In genomic region chr3:147421184-147421912, GRCh38 we compare ENCODE assay signal across 13 cellular contexts. TPM values are rescaled to one million over a fixed set of nuclear protein-coding genes. Genes with fewer than 3 reads are reported as not detected.
DNase-seq lines count a peak whose midpoint lies in the region; ATAC-seq and TF ChIP-seq lines count a peak whose summit lies in the region.
"Had no signal": no experiment of that assay in that cellular context is flagged by ENCODE, and none has a peak within 500 bp of the region (broad histone marks: within the 10 kb centered on the region; RNA-seq: fewer than 3 reads in every experiment).

No MANE protein-coding gene starts in this region.

- H3K9ac ChIP-seq in HUES48 (ENCODE audit: low read depth, low read length) (no peak overlapping the region), skeletal muscle satellite cell (ENCODE audit: low read depth, low read length) (peak overlapping the region; percentile 76)

- H3K9me3 ChIP-seq in HUES48 (ENCODE audit: control insufficient read depth, insufficient read depth, low read length) (no peaks in the 10 kb centered on the region), skeletal muscle satellite cell (replicated peaks; ENCODE audit: low read length) (no peaks in the 10 kb centered on the region)
- H3K9me3 ChIP-seq: tibial artery had no signal

- H3K27me3 ChIP-seq in HUES48 (ENCODE audit: control insufficient read depth, insufficient read depth, low read length) (peaks cover 100% of the 10 kb centered on the region), skeletal muscle satellite cell (ENCODE audit: control insufficient read depth, insufficient read depth, low read length) (no peaks in the 10 kb centered on the region)

- H3K4me1 ChIP-seq in HUES48 (ENCODE audit: control insufficient read depth, insufficient read depth, low read length) (peaks cover 56% of the 10 kb centered on the region), skeletal muscle satellite cell (ENCODE audit: control insufficient read depth, insufficient read depth, low read length) (peaks cover 14% of the 10 kb centered on the region)

- DNase-seq in brain pericyte (ENCODE audit: low read depth, low spot score) (peak; percentile 77), islet precursor cell (peak; percentile 72), HFFc6 (no peak), KBM-7 (no peak), NCI-H446 (lab: John Stamatoyannopoulos, UW) (no peak)
- DNase-seq: activated naive CD8-positive, alpha-beta T cell treated with anti-CD3 and anti-CD28 coated beads for 36 hours; NCI-H1092 treated with DMSO at 0.1 percent for 48 hours; tibial artery had no signal

- H3K4me3 Mint-ChIP-seq in HFFc6 = no peak overlapping the region
- H3K4me3 Mint-ChIP-seq: activated naive CD8-positive, alpha-beta T cell treated with anti-CD3 and anti-CD28 coated beads for 36 hours had no signal

- H3K4me1 Mint-ChIP-seq in HFFc6 (ENCODE audit: low read depth) = peaks cover 21% of the 10 kb centered on the region; the same call in 1 of the 2 replicates
- H3K4me1 Mint-ChIP-seq: activated naive CD8-positive, alpha-beta T cell treated with anti-CD3 and anti-CD28 coated beads for 36 hours had no signal

- no peaks in the 10 kb centered on the region for H3K36me3 ChIP-seq in HUES48 (ENCODE audit: control insufficient read depth, insufficient read depth, low read length)
- H3K36me3 ChIP-seq in skeletal muscle satellite cell (ENCODE audit: insufficient read depth, low read length) = no peaks in the 10 kb centered on the region
- H3K36me3 ChIP-seq: tibial artery had no signal

- peaks cover 49% of the 10 kb centered on the region for H3K27me3 Mint-ChIP-seq in HFFc6 (ENCODE audit: insufficient read depth)

- H3K4me3 ChIP-seq in HUES48 (ENCODE audit: low read depth, low read length) (peak overlapping the region; percentile 59), skeletal muscle satellite cell (ENCODE audit: low read length) (peak overlapping the region; percentile 85)
- H3K4me3 ChIP-seq: tibial artery had no signal

- no peak overlapping the region for H3K27ac ChIP-seq in HUES48 (ENCODE audit: low read depth, low read length)
- H3K27ac ChIP-seq: tibial artery had no signal

- H3K4me2 ChIP-seq in skeletal muscle satellite cell (ENCODE audit: low read length) = peak overlapping the region; percentile 91

- no peaks in the 10 kb centered on the region; the same call in 1 of the 2 replicates for H3K36me3 Mint-ChIP-seq in HFFc6 (ENCODE audit: low read depth)

- ATAC-seq in HG03520 (IDR thresholded peaks at IDR 0.05; ENCODE audit: unreplicated experiment) = no peak
- ATAC-seq: Right ventricle myocardium inferior had no signal

- H3K27ac Mint-ChIP-seq in HFFc6 = no peak overlapping the region
- H3K27ac Mint-ChIP-seq: activated naive CD8-positive, alpha-beta T cell treated with anti-CD3 and anti-CD28 coated beads for 36 hours had no signal

- in situ Hi-C loops in KBM-7 (cut with MboI; ENCODE audit: low pct_unique_long_range_greater_than_20kb, low sequenced_read_pairs) = no loop called here

- no peak for TF ChIP-seq CTCF in HFFc6 (IDR thresholded peaks at IDR 0.05)

- peaks cover 8% of the 10 kb centered on the region; the same call in 1 of the 2 replicates for H3K9me3 Mint-ChIP-seq in HFFc6

RNA-seq across cellular contexts. Expression of gene ZIC1, which starts 12.2 kb away (rescaled TPM):
- under 0.01 and 1.1 TPM in 2 replicates for total RNA-seq in skeletal muscle satellite cell (2012; rRNA removed)
- total RNA-seq in HFFc6 (2021; fragmentation: NEBNext Ultra II Directional; extraction: Animal tissue kit (Norgen Biotek cat#: 25700)) = 1 to 10 TPM in 1 of 6 experiments, under 1 TPM in 5; 0.43 to 1.0 (median 0.57) TPM
- total RNA-seq: activated naive CD8-positive, alpha-beta T cell treated with anti-CD3 and anti-CD28 coated beads for 36 hours; mononuclear cell; Right ventricle myocardium inferior had no signal

RNA-seq across cellular contexts. Expression of gene ZIC4, which starts 15.0 kb away (rescaled TPM):
- total RNA-seq in skeletal muscle satellite cell (2012; rRNA removed) = 0.44 TPM in 1 of 2 replicates, not detected in the other
- total RNA-seq in HFFc6 (2021; fragmentation: NEBNext Ultra II Directional; extraction: Animal tissue kit (Norgen Biotek cat#: 25700)) = under 1 TPM; 0.28 to 0.58 (median 0.49) TPM
- total RNA-seq: activated naive CD8-positive, alpha-beta T cell treated with anti-CD3 and anti-CD28 coated beads for 36 hours; mononuclear cell; Right ventricle myocardium inferior had no signal

Comparison
In these comparisons a context has a peak if more than half of its experiments do, and no peak if none do; other contexts are left out.
1. DNase-seq: peak in brain pericyte (single experiment) and islet precursor cell (single experiment); none in HFFc6 (single experiment), KBM-7 (single experiment) and NCI-H446 (0 of 2).